Comparison of ENCODE assay signal across 8 cellular contexts in the genomic region with DNA sequence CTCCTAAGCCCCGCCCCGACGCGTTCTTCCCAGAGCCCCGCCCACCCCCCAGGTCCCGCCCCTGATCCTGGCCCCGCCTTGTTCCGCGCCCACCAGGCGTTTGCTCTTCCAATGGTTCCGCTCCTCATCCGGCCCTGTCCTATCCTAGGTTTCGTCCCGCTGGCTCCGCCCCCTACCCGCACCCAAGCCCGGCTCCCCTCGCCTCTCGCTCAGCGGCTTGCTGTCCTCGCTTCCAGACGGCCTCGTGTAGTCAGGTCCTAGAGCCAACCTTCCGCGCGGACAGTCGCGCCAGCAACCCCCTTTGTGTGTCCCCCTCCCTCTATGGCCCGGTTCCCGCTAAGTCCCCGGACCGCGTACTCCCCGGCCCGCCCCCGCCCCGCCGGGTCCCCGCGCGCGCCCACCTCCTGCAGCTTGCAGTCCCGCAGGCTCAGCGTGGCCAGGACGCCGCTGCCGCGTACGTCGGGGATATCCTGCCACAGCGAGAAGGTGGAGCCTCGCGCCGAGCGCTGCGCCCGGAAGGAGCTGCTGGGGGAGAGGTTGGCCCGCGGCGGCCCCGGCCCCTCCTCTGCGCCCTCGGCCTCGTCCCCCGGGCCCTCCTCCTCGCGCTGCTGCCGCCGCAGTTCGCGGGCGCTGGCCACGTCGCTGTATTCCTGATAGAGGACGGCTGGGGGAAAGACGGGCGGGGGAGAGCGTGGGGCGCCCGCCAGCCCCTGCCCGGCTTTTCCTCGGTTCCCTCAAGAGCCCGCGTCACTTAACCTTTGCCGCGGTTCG. TPM values are rescaled to one million over a fixed set of nuclear protein-coding genes. Genes with fewer than 3 reads are reported as not detected.
DNase-seq lines count a peak whose midpoint lies in the region; ATAC-seq and TF ChIP-seq lines count a peak whose summit lies in the region.

No MANE protein-coding gene starts in this region.

- TF ChIP-seq CTCF in epithelial cell of esophagus (IDR thresholded peaks at IDR 0.05; ENCODE audit: insufficient read depth, low read depth, low read length, missing control alignments) (no peak), mucosa of descending colon (IDR thresholded peaks at IDR 0.05) (no peak)

- ATAC-seq in GM21390 (IDR thresholded peaks at IDR 0.05; ENCODE audit: unreplicated experiment) (peak; percentile 69), mucosa of descending colon (peak; percentile 92)

- peaks cover 14% of the 10 kb centered on the region; the same call in 1 of the 2 replicates for H3K36me3 ChIP-seq in HUES6 (ENCODE audit: control insufficient read depth, insufficient read depth, low read length)
- peaks cover 16% of the 10 kb centered on the region for H3K36me3 ChIP-seq in NT2/D1 (ENCODE audit: insufficient read depth, insufficient read length, low read length)
- no peaks in the 10 kb centered on the region for H3K36me3 ChIP-seq in mucosa of descending colon (ENCODE audit: low read depth)

- DNase-seq in COR-L47 (lab: John Stamatoyannopoulos, UW): peak; percentile 95
- peak; percentile 94 for DNase-seq in NT2/D1 (ENCODE audit: low read depth, low spot score)
- peak; percentile 94 for DNase-seq in activated CD8-positive, alpha-beta memory T cell treated with anti-CD3 and anti-CD28 coated beads, Interleukin-2, amount 50 U/mL, for 48 hours
- peak; percentile 99 for DNase-seq in epithelial cell of esophagus (ENCODE audit: low read depth)
- peak; percentile 97 to 99 (median 98) for DNase-seq in mucosa of descending colon
- peak; percentile 82 to 92 for DNase-seq in stimulated activated CD8-positive, alpha-beta memory T cell treated with anti-CD3 and anti-CD28 coated beads, Interleukin-2, amount 100 ng/mL, for 48 hours (ENCODE audit: low read depth in 2 of 2)

- H3K4me1 ChIP-seq in HUES6 (ENCODE audit: control insufficient read depth, insufficient read depth, low read length): peaks cover 25% of the 10 kb centered on the region
- H3K4me1 ChIP-seq in NT2/D1 (ENCODE audit: insufficient read depth, insufficient read length): peaks cover 7% of the 10 kb centered on the region
- peaks cover 5% of the 10 kb centered on the region for H3K4me1 ChIP-seq in mucosa of descending colon (ENCODE audit: low read depth)

- H3K9me3 ChIP-seq in HUES6 (ENCODE audit: control insufficient read depth, insufficient read depth, low read depth, low read length) (no peaks in the 10 kb centered on the region), NT2/D1 (ENCODE audit: insufficient read depth, low read length) (no peaks in the 10 kb centered on the region), mucosa of descending colon (no peaks in the 10 kb centered on the region)

- intact Hi-C loops in mucosa of descending colon (cut with DNase I, micrococcal nuclease): no loop called here

- no peak overlapping the region for H3K27ac ChIP-seq in HUES6 (ENCODE audit: low read depth, low read length)

- H3K9ac ChIP-seq in HUES6 (ENCODE audit: low read length) (peak overlapping the region; percentile 76), NT2/D1 (ENCODE audit: insufficient read length, low read depth) (peak overlapping the region; percentile 81)

- H3K27me3 ChIP-seq in HUES6 (ENCODE audit: control insufficient read depth, insufficient read depth, low read length): no peaks in the 10 kb centered on the region
- peaks cover 2% of the 10 kb centered on the region for H3K27me3 ChIP-seq in NT2/D1 (ENCODE audit: insufficient read depth, insufficient read length)

- H3K4me3 ChIP-seq in HUES6 (ENCODE audit: low read depth, low read length) (peak overlapping the region; percentile 77), NT2/D1 (ENCODE audit: insufficient read length, low read depth) (peak overlapping the region; percentile 53), epithelial cell of esophagus (ENCODE audit: low read length) (peak overlapping the region; percentile 42), mucosa of descending colon (peak overlapping the region; percentile 9)

RNA-seq across cellular contexts. Expression of a gene that starts 5.7 kb away (rescaled TPM):
- 10 to 100 TPM in 1 of 3 donors, 1 to 10 TPM in 2; 5.3 to 13.3 (median 9.0) TPM for total RNA-seq in mucosa of descending colon

RNA-seq across cellular contexts. Expression of a gene that starts 30.3 kb away (rescaled TPM):
- 1 to 10 TPM; 5.3 to 9.9 (median 5.9) TPM for total RNA-seq in mucosa of descending colon

RNA-seq across cellular contexts. Expression of a gene that starts 50.9 kb away (rescaled TPM):
- total RNA-seq in mucosa of descending colon: 10 to 100 TPM; 36.8 to 43.5 (median 43.5) TPM

Comparison
In these comparisons a context has a peak if more than half of its experiments do, and no peak if none do; other contexts are left out.
1. H3K4me3 ChIP-seq: peak in every context shown above with its lines; median percentile 77 in HUES6; 53 in NT2/D1; 42 in epithelial cell of esophagus; 9 in mucosa of descending colon.